1 cellular context compared by ENCODE assay signal in the genomic region with DNA sequence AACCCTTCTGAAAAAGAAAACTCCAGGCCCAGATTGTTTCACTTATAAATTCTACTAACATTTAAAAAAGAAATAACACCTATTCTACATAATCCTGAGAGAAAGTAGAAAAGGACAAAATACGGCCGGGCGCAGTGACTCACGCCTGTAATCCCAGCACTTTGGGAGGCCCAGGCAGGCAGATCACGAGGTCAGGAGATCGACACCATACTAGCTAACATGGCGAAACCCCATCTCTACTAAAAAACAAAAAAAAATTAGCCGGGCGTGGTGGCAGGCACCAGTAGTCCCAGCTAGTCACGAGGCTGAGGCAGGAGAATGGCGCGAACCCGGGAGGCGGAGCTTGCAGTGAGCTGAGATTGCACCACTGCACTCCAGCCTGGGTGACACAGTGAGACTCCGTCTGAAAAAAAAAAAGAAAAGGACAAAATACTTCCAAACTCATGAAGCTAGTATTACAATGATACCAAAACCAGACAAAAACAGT.
TF ChIP-seq lines count a peak whose summit lies in the region.
"Not testable (repeated sequence)": the region's sequence is repeated elsewhere in the genome, so short reads cannot be mapped to it uniquely, and the experiment has no call there.

No MANE protein-coding gene starts in this region.

TF ChIP-seq in K562, 482 proteins besides CTCF, POLR2A, EP300 and RAD21 (continued from another document and continues in another):
- TF ChIP-seq YY1 (IDR thresholded peaks at IDR 0.05; ENCODE audit: borderline replicate concordance in 1 of 3, control insufficient read depth in 1 of 3, extremely low read depth in 1 of 3, insufficient read depth in 3 of 3, insufficient read length in 1 of 3, insufficient replicate concordance in 2 of 3, low read depth in 1 of 3, low read length in 2 of 3) (peak in 2 of 3 experiments; percentile 54 to 84), FOSL1 (tag; conservative IDR thresholded peaks at IDR 0.05) (peak; percentile 92), NFATC3 (IDR thresholded peaks at IDR 0.05) (peak; percentile 85), LEF1 (IDR thresholded peaks at IDR 0.05) (peak; percentile 69; the same call in 1 of the 2 replicates), MTA1 (IDR thresholded peaks at IDR 0.05; ENCODE audit: borderline replicate concordance) (peak; percentile 34; the same call in 1 of the 2 replicates), BRD4 (IDR thresholded peaks at IDR 0.05) (0 out of 2 replicates have a peak, but pooled peaks have one; percentile 34), TRIM28 (IDR thresholded peaks at IDR 0.05) (peak; percentile 46; the same call in 1 of the 2 replicates), SOX6 (IDR thresholded peaks at IDR 0.05) (peak; percentile 77), SMARCA4 (IDR thresholded peaks at IDR 0.05) (peak; percentile 66; the same call in 1 of the 2 replicates), JUN (IDR thresholded peaks at IDR 0.05; ENCODE audit: borderline replicate concordance, low read depth, low read length) (0 out of 2 replicates have a peak, but pooled peaks have one; percentile 46), FOXM1 (IDR thresholded peaks at IDR 0.05; ENCODE audit: low read depth) (0 out of 2 replicates have a peak, but pooled peaks have one; percentile 27), NFRKB (IDR thresholded peaks at IDR 0.05; ENCODE audit: low read depth) (peak; percentile 94), ADNP (tag; IDR thresholded peaks at IDR 0.05) (peak; percentile 50; the same call in 1 of the 2 replicates), SMARCE1 (IDR thresholded peaks at IDR 0.05) (peak; percentile 74), HLTF (IDR thresholded peaks at IDR 0.05) (0 out of 2 replicates have a peak, but pooled peaks have one; percentile 25), RCOR1 (IDR thresholded peaks at IDR 0.05; ENCODE audit: borderline replicate concordance in 1 of 2, low read depth in 2 of 2, low read length in 2 of 2) (peak in 1 of 2 experiments; percentile 68; a peak in 2 of 4 replicates), TOE1 (IDR thresholded peaks at IDR 0.05; ENCODE audit: borderline replicate concordance) (peak; percentile 96), ZNF384 (IDR thresholded peaks at IDR 0.05; ENCODE audit: low read depth, low read length) (peak; percentile 89), SUPT5H (IDR thresholded peaks at IDR 0.05) (peak; percentile 83)
- TF ChIP-seq, protein P1, sequence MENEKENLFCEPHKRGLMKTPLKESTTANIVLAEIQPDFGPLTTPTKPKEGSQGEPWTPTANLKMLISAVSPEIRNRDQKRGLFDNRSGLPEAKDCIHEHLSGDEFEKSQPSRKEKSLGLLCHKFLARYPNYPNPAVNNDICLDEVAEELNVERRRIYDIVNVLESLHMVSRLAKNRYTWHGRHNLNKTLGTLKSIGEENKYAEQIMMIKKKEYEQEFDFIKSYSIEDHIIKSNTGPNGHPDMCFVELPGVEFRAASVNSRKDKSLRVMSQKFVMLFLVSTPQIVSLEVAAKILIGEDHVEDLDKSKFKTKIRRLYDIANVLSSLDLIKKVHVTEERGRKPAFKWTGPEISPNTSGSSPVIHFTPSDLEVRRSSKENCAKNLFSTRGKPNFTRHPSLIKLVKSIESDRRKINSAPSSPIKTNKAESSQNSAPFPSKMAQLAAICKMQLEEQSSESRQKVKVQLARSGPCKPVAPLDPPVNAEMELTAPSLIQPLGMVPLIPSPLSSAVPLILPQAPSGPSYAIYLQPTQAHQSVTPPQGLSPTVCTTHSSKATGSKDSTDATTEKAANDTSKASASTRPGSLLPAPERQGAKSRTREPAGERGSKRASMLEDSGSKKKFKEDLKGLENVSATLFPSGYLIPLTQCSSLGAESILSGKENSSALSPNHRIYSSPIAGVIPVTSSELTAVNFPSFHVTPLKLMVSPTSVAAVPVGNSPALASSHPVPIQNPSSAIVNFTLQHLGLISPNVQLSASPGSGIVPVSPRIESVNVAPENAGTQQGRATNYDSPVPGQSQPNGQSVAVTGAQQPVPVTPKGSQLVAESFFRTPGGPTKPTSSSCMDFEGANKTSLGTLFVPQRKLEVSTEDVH (IDR thresholded peaks at IDR 0.05; ENCODE audit: low read depth, partially characterized antibody), result peak; percentile 64
- TF ChIP-seq, protein P2, sequence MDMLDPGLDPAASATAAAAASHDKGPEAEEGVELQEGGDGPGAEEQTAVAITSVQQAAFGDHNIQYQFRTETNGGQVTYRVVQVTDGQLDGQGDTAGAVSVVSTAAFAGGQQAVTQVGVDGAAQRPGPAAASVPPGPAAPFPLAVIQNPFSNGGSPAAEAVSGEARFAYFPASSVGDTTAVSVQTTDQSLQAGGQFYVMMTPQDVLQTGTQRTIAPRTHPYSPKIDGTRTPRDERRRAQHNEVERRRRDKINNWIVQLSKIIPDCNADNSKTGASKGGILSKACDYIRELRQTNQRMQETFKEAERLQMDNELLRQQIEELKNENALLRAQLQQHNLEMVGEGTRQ (CRISPR knock-in tag; IDR thresholded peaks at IDR 0.05), result peak; percentile 59
- TF ChIP-seq, protein P3, sequence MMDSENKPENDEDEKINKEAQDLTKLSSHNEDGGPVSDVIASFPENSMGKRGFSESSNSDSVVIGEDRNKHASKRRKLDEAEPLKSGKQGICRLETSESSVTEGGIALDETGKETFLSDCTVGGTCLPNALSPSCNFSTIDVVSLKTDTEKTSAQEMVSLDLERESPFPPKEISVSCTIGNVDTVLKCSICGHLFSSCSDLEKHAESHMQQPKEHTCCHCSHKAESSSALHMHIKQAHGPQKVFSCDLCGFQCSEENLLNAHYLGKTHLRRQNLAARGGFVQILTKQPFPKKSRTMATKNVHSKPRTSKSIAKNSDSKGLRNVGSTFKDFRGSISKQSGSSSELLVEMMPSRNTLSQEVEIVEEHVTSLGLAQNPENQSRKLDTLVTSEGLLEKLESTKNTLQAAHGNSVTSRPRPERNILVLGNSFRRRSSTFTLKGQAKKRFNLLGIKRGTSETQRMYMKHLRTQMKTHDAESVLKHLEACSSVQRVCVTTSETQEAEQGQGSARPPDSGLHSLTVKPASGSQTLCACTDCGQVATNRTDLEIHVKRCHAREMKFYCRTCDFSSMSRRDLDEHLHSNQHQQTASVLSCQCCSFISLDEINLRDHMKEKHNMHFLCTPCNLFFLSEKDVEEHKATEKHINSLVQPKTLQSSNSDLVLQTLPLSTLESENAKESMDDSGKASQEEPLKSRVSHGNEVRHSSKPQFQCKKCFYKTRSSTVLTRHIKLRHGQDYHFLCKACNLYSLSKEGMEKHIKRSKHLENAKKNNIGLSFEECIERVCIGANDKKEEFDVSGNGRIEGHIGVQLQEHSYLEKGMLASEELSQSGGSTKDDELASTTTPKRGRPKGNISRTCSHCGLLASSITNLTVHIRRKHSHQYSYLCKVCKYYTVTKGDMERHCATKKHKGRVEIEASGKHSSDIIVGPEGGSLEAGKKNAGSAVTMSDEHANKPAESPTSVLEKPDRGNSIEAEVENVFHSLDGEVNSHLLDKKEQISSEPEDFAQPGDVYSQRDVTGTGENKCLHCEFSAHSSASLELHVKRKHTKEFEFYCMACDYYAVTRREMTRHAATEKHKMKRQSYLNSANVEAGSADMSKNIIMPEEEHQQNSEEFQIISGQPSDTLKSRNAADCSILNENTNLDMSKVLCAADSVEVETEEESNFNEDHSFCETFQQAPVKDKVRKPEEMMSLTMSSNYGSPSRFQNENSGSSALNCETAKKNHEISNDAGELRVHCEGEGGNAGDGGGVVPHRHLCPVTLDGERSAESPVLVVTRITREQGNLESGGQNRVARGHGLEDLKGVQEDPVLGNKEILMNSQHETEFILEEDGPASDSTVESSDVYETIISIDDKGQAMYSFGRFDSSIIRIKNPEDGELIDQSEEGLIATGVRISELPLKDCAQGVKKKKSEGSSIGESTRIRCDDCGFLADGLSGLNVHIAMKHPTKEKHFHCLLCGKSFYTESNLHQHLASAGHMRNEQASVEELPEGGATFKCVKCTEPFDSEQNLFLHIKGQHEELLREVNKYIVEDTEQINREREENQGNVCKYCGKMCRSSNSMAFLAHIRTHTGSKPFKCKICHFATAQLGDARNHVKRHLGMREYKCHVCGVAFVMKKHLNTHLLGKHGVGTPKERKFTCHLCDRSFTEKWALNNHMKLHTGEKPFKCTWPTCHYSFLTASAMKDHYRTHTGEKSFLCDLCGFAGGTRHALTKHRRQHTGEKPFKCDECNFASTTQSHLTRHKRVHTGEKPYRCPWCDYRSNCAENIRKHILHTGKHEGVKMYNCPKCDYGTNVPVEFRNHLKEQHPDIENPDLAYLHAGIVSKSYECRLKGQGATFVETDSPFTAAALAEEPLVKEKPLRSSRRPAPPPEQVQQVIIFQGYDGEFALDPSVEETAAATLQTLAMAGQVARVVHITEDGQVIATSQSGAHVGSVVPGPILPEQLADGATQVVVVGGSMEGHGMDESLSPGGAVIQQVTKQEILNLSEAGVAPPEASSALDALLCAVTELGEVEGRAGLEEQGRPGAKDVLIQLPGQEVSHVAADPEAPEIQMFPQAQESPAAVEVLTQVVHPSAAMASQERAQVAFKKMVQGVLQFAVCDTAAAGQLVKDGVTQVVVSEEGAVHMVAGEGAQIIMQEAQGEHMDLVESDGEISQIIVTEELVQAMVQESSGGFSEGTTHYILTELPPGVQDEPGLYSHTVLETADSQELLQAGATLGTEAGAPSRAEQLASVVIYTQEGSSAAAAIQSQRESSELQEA (IDR thresholded peaks at IDR 0.05; ENCODE audit: low read depth), result peak; percentile 66
- TF ChIP-seq JUN (CRISPR knock-in tag; IDR thresholded peaks at IDR 0.05; ENCODE audit: borderline replicate concordance); FOXM1 (CRISPR knock-in tag; IDR thresholded peaks at IDR 0.05; ENCODE audit: low read depth); TOE1 (CRISPR knock-in tag; IDR thresholded peaks at IDR 0.05; ENCODE audit: borderline replicate concordance, low read depth): not testable (repeated sequence)
- TF ChIP-seq, protein P4, sequence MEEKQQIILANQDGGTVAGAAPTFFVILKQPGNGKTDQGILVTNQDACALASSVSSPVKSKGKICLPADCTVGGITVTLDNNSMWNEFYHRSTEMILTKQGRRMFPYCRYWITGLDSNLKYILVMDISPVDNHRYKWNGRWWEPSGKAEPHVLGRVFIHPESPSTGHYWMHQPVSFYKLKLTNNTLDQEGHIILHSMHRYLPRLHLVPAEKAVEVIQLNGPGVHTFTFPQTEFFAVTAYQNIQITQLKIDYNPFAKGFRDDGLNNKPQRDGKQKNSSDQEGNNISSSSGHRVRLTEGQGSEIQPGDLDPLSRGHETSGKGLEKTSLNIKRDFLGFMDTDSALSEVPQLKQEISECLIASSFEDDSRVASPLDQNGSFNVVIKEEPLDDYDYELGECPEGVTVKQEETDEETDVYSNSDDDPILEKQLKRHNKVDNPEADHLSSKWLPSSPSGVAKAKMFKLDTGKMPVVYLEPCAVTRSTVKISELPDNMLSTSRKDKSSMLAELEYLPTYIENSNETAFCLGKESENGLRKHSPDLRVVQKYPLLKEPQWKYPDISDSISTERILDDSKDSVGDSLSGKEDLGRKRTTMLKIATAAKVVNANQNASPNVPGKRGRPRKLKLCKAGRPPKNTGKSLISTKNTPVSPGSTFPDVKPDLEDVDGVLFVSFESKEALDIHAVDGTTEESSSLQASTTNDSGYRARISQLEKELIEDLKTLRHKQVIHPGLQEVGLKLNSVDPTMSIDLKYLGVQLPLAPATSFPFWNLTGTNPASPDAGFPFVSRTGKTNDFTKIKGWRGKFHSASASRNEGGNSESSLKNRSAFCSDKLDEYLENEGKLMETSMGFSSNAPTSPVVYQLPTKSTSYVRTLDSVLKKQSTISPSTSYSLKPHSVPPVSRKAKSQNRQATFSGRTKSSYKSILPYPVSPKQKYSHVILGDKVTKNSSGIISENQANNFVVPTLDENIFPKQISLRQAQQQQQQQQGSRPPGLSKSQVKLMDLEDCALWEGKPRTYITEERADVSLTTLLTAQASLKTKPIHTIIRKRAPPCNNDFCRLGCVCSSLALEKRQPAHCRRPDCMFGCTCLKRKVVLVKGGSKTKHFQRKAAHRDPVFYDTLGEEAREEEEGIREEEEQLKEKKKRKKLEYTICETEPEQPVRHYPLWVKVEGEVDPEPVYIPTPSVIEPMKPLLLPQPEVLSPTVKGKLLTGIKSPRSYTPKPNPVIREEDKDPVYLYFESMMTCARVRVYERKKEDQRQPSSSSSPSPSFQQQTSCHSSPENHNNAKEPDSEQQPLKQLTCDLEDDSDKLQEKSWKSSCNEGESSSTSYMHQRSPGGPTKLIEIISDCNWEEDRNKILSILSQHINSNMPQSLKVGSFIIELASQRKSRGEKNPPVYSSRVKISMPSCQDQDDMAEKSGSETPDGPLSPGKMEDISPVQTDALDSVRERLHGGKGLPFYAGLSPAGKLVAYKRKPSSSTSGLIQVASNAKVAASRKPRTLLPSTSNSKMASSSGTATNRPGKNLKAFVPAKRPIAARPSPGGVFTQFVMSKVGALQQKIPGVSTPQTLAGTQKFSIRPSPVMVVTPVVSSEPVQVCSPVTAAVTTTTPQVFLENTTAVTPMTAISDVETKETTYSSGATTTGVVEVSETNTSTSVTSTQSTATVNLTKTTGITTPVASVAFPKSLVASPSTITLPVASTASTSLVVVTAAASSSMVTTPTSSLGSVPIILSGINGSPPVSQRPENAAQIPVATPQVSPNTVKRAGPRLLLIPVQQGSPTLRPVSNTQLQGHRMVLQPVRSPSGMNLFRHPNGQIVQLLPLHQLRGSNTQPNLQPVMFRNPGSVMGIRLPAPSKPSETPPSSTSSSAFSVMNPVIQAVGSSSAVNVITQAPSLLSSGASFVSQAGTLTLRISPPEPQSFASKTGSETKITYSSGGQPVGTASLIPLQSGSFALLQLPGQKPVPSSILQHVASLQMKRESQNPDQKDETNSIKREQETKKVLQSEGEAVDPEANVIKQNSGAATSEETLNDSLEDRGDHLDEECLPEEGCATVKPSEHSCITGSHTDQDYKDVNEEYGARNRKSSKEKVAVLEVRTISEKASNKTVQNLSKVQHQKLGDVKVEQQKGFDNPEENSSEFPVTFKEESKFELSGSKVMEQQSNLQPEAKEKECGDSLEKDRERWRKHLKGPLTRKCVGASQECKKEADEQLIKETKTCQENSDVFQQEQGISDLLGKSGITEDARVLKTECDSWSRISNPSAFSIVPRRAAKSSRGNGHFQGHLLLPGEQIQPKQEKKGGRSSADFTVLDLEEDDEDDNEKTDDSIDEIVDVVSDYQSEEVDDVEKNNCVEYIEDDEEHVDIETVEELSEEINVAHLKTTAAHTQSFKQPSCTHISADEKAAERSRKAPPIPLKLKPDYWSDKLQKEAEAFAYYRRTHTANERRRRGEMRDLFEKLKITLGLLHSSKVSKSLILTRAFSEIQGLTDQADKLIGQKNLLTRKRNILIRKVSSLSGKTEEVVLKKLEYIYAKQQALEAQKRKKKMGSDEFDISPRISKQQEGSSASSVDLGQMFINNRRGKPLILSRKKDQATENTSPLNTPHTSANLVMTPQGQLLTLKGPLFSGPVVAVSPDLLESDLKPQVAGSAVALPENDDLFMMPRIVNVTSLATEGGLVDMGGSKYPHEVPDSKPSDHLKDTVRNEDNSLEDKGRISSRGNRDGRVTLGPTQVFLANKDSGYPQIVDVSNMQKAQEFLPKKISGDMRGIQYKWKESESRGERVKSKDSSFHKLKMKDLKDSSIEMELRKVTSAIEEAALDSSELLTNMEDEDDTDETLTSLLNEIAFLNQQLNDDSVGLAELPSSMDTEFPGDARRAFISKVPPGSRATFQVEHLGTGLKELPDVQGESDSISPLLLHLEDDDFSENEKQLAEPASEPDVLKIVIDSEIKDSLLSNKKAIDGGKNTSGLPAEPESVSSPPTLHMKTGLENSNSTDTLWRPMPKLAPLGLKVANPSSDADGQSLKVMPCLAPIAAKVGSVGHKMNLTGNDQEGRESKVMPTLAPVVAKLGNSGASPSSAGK (IDR thresholded peaks at IDR 0.05), result peak; percentile 86
- TF ChIP-seq, protein P5, sequence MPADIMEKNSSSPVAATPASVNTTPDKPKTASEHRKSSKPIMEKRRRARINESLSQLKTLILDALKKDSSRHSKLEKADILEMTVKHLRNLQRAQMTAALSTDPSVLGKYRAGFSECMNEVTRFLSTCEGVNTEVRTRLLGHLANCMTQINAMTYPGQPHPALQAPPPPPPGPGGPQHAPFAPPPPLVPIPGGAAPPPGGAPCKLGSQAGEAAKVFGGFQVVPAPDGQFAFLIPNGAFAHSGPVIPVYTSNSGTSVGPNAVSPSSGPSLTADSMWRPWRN (IDR thresholded peaks at IDR 0.05; ENCODE audit: low read depth), result 0 out of 2 replicates have a peak, but pooled peaks have one; percentile 13
